ENCODE assay signal across 8 cellular contexts in genomic region chr6:109453594-109454482, GRCh38. TPM values are rescaled to one million over a fixed set of nuclear protein-coding genes. Genes with fewer than 3 reads are reported as not detected.
DNase-seq lines count a peak whose midpoint lies in the region; ATAC-seq, FAIRE-seq and TF ChIP-seq lines count a peak whose summit lies in the region.

No MANE protein-coding gene starts in this region.

- peaks cover 8% of the 10 kb centered on the region for H3K36me3 ChIP-seq in rectal smooth muscle tissue (ENCODE audit: control insufficient read depth, insufficient read depth, low read length)

- no peaks in the 10 kb centered on the region for H3K27me3 ChIP-seq in rectal smooth muscle tissue (ENCODE audit: control insufficient read depth, insufficient read depth, low read length)

- peaks cover 31% of the 10 kb centered on the region for H3K36me3 Mint-ChIP-seq in effector memory CD8-positive, alpha-beta T cell (ENCODE audit: insufficient read depth)

- H3K4me3 Mint-ChIP-seq in effector memory CD8-positive, alpha-beta T cell, result peak overlapping the region; percentile 99

- no peak for FAIRE-seq in urothelium cell line (lab: Jason Lieb, UNC)

- peak overlapping the region; percentile 99 for H3K27ac Mint-ChIP-seq in effector memory CD8-positive, alpha-beta T cell

- H3K27me3 Mint-ChIP-seq in effector memory CD8-positive, alpha-beta T cell, result no peaks in the 10 kb centered on the region

- no peak overlapping the region for H3K27ac ChIP-seq in rectal smooth muscle tissue (ENCODE audit: low read depth, low read length)

- no peaks in the 10 kb centered on the region for H3K9me3 Mint-ChIP-seq in effector memory CD8-positive, alpha-beta T cell

- TF ChIP-seq CTCF in GM12875 (IDR thresholded peaks at IDR 0.05; ENCODE audit: borderline replicate concordance, insufficient read depth, low read depth, low read length), result no peak

- ATAC-seq in effector memory CD8-positive, alpha-beta T cell (replicated peaks), result no peak
- no peak for ATAC-seq in GM19455 (IDR thresholded peaks at IDR 0.05; ENCODE audit: unreplicated experiment)
- no peak for ATAC-seq in HG03565 (IDR thresholded peaks at IDR 0.05; ENCODE audit: unreplicated experiment)

- peaks cover 48 to 59% of the 10 kb centered on the region in 2 donors for H3K4me1 Mint-ChIP-seq in effector memory CD8-positive, alpha-beta T cell (ENCODE audit: low read depth in 2 of 2)

- peaks cover 3% of the 10 kb centered on the region for H3K4me1 ChIP-seq in rectal smooth muscle tissue (ENCODE audit: control insufficient read depth, insufficient read depth, low read length)

- peak overlapping the region; percentile 71 for H3K4me3 ChIP-seq in GM12875 (ENCODE audit: low read depth, low read length)
- peak overlapping the region; percentile 52 for H3K4me3 ChIP-seq in rectal smooth muscle tissue (ENCODE audit: low read length)

- DNase-seq in NCI-H345 (lab: John Stamatoyannopoulos, UW), result peak; percentile 83
- no peak for DNase-seq in effector memory CD8-positive, alpha-beta T cell
- no peak for DNase-seq in HT-29 (ENCODE audit: low spot score)
- no peak for DNase-seq in urothelium cell line (ENCODE audit: low spot score)

- no peak overlapping the region for H3K9ac ChIP-seq in rectal smooth muscle tissue (ENCODE audit: low read length)

RNA-seq across cellular contexts. Expression of gene MICAL1, which starts 1.7 kb away (rescaled TPM):
- total RNA-seq in HT-29 (2014; rRNA removed; shearing (Covaris generic)), result 23.6 and 26.4 TPM in 2 replicates

RNA-seq across cellular contexts. Expression of gene SMPD2, which starts 13.3 kb away (rescaled TPM):
- 50.3 and 50.4 TPM in 2 replicates for total RNA-seq in HT-29 (2014; rRNA removed; shearing (Covaris generic))

RNA-seq across cellular contexts. Expression of gene PPIL6, which starts 13.4 kb away (rescaled TPM):
- 0.48 and 0.50 TPM in 2 replicates for total RNA-seq in HT-29 (2014; rRNA removed; shearing (Covaris generic))

RNA-seq across cellular contexts. Expression of gene ZBTB24, which starts 29.2 kb away (rescaled TPM):
- total RNA-seq in HT-29 (2014; rRNA removed; shearing (Covaris generic)), result 4.6 and 4.8 TPM in 2 replicates
